Comparison of ENCODE assay signal across 8 cellular contexts in genomic region chr1:62783736-62784508, GRCh38. TPM values are rescaled to one million over a fixed set of nuclear protein-coding genes. Genes with fewer than 3 reads are reported as not detected.
DNase-seq lines count a peak whose midpoint lies in the region; ATAC-seq, FAIRE-seq and TF ChIP-seq lines count a peak whose summit lies in the region.

ATG4C (plus strand) TSS chr1:62784132; CDS start chr1:62803787, 19,655 bp downstream.

- H3K4me3 ChIP-seq in right atrium auricular region: peak within 1 kb of the TSS; percentile 77 to 86
- H3K4me3 ChIP-seq in psoas muscle: peak within 1 kb of the TSS; percentile 74

- peak; percentile 68 for FAIRE-seq in urothelium cell line (lab: Jason Lieb, UNC)

- TF ChIP-seq CTCF in right atrium auricular region (IDR thresholded peaks at IDR 0.05): no peak
- TF ChIP-seq CTCF in psoas muscle (IDR thresholded peaks at IDR 0.05): no peak

- peak; percentile 92 for TF ChIP-seq POLR2A in GM15510 (IDR thresholded peaks at IDR 0.05; ENCODE audit: borderline replicate concordance, extremely low read depth, insufficient read length)

- peaks cover 0 to 15% of the 10 kb centered on the region in 2 donors for H3K4me1 ChIP-seq in right atrium auricular region
- peaks cover 18% of the 10 kb centered on the region for H3K4me1 ChIP-seq in psoas muscle

- ATAC-seq in HG02884 (IDR thresholded peaks at IDR 0.05; ENCODE audit: unreplicated experiment): peak; percentile 95
- peak; percentile 98 to 99 (median 99) for ATAC-seq in psoas muscle

- H3K9me3 ChIP-seq in right atrium auricular region: no peaks in the 10 kb centered on the region
- H3K9me3 ChIP-seq in psoas muscle: no peaks in the 10 kb centered on the region

- H3K36me3 ChIP-seq in right atrium auricular region (no peaks in the 10 kb centered on the region), psoas muscle (ENCODE audit: insufficient read depth in 1 of 2, low read depth in 1 of 2) (no peaks in the 10 kb centered on the region)

- WGBS in psoas muscle, 3 donors: 0% methylated on average over 38 of the region's 38 CpGs

- intact Hi-C loops in psoas muscle (cut with DNase I): no loop called here

- no peaks in the 10 kb centered on the region for H3K27me3 ChIP-seq in right atrium auricular region
- no peaks in the 10 kb centered on the region for H3K27me3 ChIP-seq in psoas muscle (ENCODE audit: insufficient read depth in 3 of 3, low read length in 2 of 3)

- peak; percentile 95 for DNase-seq in NCI-H146 treated with DMSO at 0.1 percent for 48 hours (lab: John Stamatoyannopoulos, UW; ENCODE audit: unreplicated experiment)
- DNase-seq in T-helper 1 cell: peak; percentile 87 to 96 (median 91)
- peak; percentile 96 for DNase-seq in right atrium auricular region (ENCODE audit: low spot score)
- DNase-seq in psoas muscle: peak; percentile 93 to 96
- peak; percentile 95 for DNase-seq in urothelium cell line (ENCODE audit: low spot score)

- H3K27ac ChIP-seq in angular gyrus (ENCODE audit: low read depth, low read length): peak within 1 kb of the TSS; percentile 100
- peak within 1 kb of the TSS; percentile 93 to 97 for H3K27ac ChIP-seq in right atrium auricular region
- peak within 1 kb of the TSS; percentile 95 for H3K27ac ChIP-seq in psoas muscle

RNA-seq across cellular contexts. Expression of gene ATG4C, which starts in this region (rescaled TPM):
- total RNA-seq in right atrium auricular region: 1 to 10 TPM; 6.5 to 9.4 TPM
- total RNA-seq in psoas muscle: 1 to 10 TPM; 4.0 to 6.4 (median 5.6) TPM
- 1 to 10 TPM; 3.3 to 8.3 (median 4.3) TPM for polyA plus RNA-seq in psoas muscle

Comparison
In these comparisons a context has a peak if more than half of its experiments do, and no peak if none do; other contexts are left out.
1. Peak in every context shown above with its lines: DNase-seq, ATAC-seq, H3K4me3 ChIP-seq and H3K27ac ChIP-seq.